ENCODE assay signal across 8 cellular contexts in genomic region chr15:92900712-92901052, GRCh38. TPM values are rescaled to one million over a fixed set of nuclear protein-coding genes. Genes with fewer than 3 reads are reported as not detected.
DNase-seq lines count a peak whose midpoint lies in the region; ATAC-seq, FAIRE-seq and TF ChIP-seq lines count a peak whose summit lies in the region.

No MANE protein-coding gene starts in this region.

- H2AFZ ChIP-seq in PC-9 (no peak overlapping the region), endothelial cell of umbilical vein (ENCODE audit: low read depth, low read length) (no peak overlapping the region)

- H3K79me2 ChIP-seq in PC-9 (ENCODE audit: low read depth) = peaks cover 91% of the 10 kb centered on the region
- peaks cover 92% of the 10 kb centered on the region for H3K79me2 ChIP-seq in endothelial cell of umbilical vein (ENCODE audit: control insufficient read depth, insufficient read depth, low read length)

- H3K9me3 ChIP-seq in ES-I3 (ENCODE audit: control insufficient read depth, insufficient read depth, low read length) = no peaks in the 10 kb centered on the region
- no peaks in the 10 kb centered on the region for H3K9me3 ChIP-seq in PC-9 (ENCODE audit: insufficient read depth, low read depth)
- H3K9me3 ChIP-seq in endothelial cell of umbilical vein (replicated peaks; ENCODE audit: control insufficient read depth, insufficient read depth, low read length) = no peaks in the 10 kb centered on the region
- H3K9me3 ChIP-seq in ovary = no peaks in the 10 kb centered on the region

- FAIRE-seq in endothelial cell of umbilical vein (lab: Jason Lieb, UNC) = no peak

- TF ChIP-seq POLR2A in endothelial cell of umbilical vein (IDR thresholded peaks at IDR 0.05; ENCODE audit: low read depth, low read length) (no peak), ovary (IDR thresholded peaks at IDR 0.05) (no peak)

- H3K4me1 ChIP-seq in ES-I3 (ENCODE audit: insufficient read depth, low read length) (peaks cover 7% of the 10 kb centered on the region; the same call in 1 of the 2 replicates), PC-9 (replicated peaks; ENCODE audit: insufficient read depth) (peaks cover 14% of the 10 kb centered on the region), endothelial cell of umbilical vein (ENCODE audit: control insufficient read depth, extremely low read depth, insufficient read depth, low read length) (peaks cover 19% of the 10 kb centered on the region), ovary (ENCODE audit: insufficient read depth) (no peaks in the 10 kb centered on the region)

- no peaks in the 10 kb centered on the region for H3K9me2 ChIP-seq in PC-9 (ENCODE audit: insufficient read depth)

- dilution Hi-C loops in endothelial cell of umbilical vein (cut with MboI; ENCODE audit: extremely low pct_ligation_motif_present, low sequenced_read_pairs) = loop anchor here (25.0 kb wide), 1 partner anchor 88 kb away; no protein-coding TSS in a partner anchor

- intact Hi-C loops in PC-9 (cut with micrococcal nuclease; ENCODE audit: unreplicated experiment) = loop anchor here (1.0 kb wide), 1 partner anchor 91 kb away; no protein-coding TSS in a partner anchor
- intact Hi-C loops in endothelial cell of umbilical vein (cut with micrococcal nuclease) = loop anchor here (1.0 to 10.0 kb wide), 4 partner anchors 18 to 366 kb away; no protein-coding TSS in a partner anchor
- intact Hi-C loops in ovary (cut with DNase I) = loop anchor here in 2 of 4 donors (2.0 to 5.0 kb wide), 2 partner anchors 18 to 93 kb away; no protein-coding TSS in a partner anchor

- no peak for ATAC-seq in GM18519 (IDR thresholded peaks at IDR 0.05; ENCODE audit: low FRiP score, unreplicated experiment)
- ATAC-seq in HG02973 (IDR thresholded peaks at IDR 0.05; ENCODE audit: unreplicated experiment) = no peak

- no peaks in the 10 kb centered on the region for H3K36me3 ChIP-seq in ES-I3 (ENCODE audit: insufficient read depth, low read length)
- H3K36me3 ChIP-seq in PC-9 (ENCODE audit: low read depth) = peaks cover 75% of the 10 kb centered on the region
- peaks cover 2 to 18% of the 10 kb centered on the region in 2 experiments for H3K36me3 ChIP-seq in endothelial cell of umbilical vein (ENCODE audit: control insufficient read depth in 2 of 2, extremely low read depth in 1 of 2, insufficient read depth in 2 of 2, low read length in 2 of 2)
- H3K36me3 ChIP-seq in ovary = no peaks in the 10 kb centered on the region

- 0% methylated on average over 6 of the region's 6 CpGs for WGBS in ovary, 3 donors

- H3K9me1 ChIP-seq in endothelial cell of umbilical vein (replicated peaks; ENCODE audit: control insufficient read depth, extremely low read depth, insufficient read depth, low read length) = no peaks in the 10 kb centered on the region

- H3K9ac ChIP-seq in ES-I3 (ENCODE audit: low read depth, low read length) (peak overlapping the region; percentile 100), endothelial cell of umbilical vein (replicated peaks; ENCODE audit: extremely low read depth, insufficient read depth, low read length) (peak overlapping the region; percentile 100)

- H3K4me2 ChIP-seq in PC-9 (peak overlapping the region; percentile 97), endothelial cell of umbilical vein (ENCODE audit: insufficient read depth, low read length) (peak overlapping the region; percentile 99)

- peaks cover 94% of the 10 kb centered on the region for H3F3A ChIP-seq in PC-9 (ENCODE audit: insufficient read depth, low read depth)

- H3K4me3 ChIP-seq in PC-9 (peak overlapping the region; percentile 94), endothelial cell of umbilical vein (replicated peaks in 1 of 3; ENCODE audit: insufficient read depth in 1 of 3, low read depth in 1 of 3, low read length in 3 of 3) (peak overlapping the region; percentile 64 to 100 (median 97)), ovary (peak overlapping the region; percentile 71)

- TF ChIP-seq CTCF in PC-9 (conservative IDR thresholded peaks at IDR 0.05) = no peak
- TF ChIP-seq CTCF in endothelial cell of umbilical vein (IDR thresholded peaks at IDR 0.05; ENCODE audit: extremely low read depth in 1 of 2, insufficient read depth in 1 of 2, low read depth in 1 of 2, low read length in 2 of 2) = no peak
- no peak for TF ChIP-seq CTCF in ovary (IDR thresholded peaks at IDR 0.05)

- DNase-seq in PC-9 = no peak
- DNase-seq in endothelial cell of umbilical vein (ENCODE audit: low read depth, low spot score) = no peak
- DNase-seq in ovary = no peak
- DNase-seq in NCI-H526 (lab: John Stamatoyannopoulos, UW) = no peak
- no peak for DNase-seq in T-helper 9 cell

- CTCF ChIA-PET in PC-9 (lab: Charles Lee) = interaction anchor here (0.6 to 1.3 kb wide), 4 partner anchors 17 to 103 kb away, joined by 3 to 9 read pairs (median 6); no protein-coding TSS in a partner anchor
- CTCF ChIA-PET in endothelial cell of umbilical vein (lab: Charles Lee) = interaction anchor here (0.9 to 6.8 kb wide), 12 partner anchors 8 to 103 kb away, joined by 3 to 67 read pairs (median 10); no protein-coding TSS in a partner anchor

- H3K27ac ChIP-seq in PC-9 (peak overlapping the region; percentile 98), endothelial cell of umbilical vein (ENCODE audit: insufficient read depth, low read depth, low read length) (peak overlapping the region; percentile 98), ovary (peak overlapping the region; percentile 96 to 97)

- H3K27me3 ChIP-seq in PC-9 (ENCODE audit: insufficient read depth, low read depth) = no peaks in the 10 kb centered on the region
- no peaks in the 10 kb centered on the region for H3K27me3 ChIP-seq in endothelial cell of umbilical vein (ENCODE audit: control insufficient read depth in 2 of 2, insufficient read depth in 2 of 2, low read length in 2 of 2)
- H3K27me3 ChIP-seq in ovary = no peaks in the 10 kb centered on the region

- BruUV-seq in PC-9 (replicated peaks; lab: Mats Ljungman, UMichigan) (no TSS peak), endothelial cell of umbilical vein (replicated peaks; lab: Mats Ljungman, UMichigan) (no TSS peak)

- POLR2A ChIA-PET in PC-9 (lab: Charles Lee; ENCODE audit: unreplicated experiment) = interaction anchor here (0.5 to 1.6 kb wide), 9 partner anchors 15 to 379 kb away, joined by 3 to 25 read pairs (median 7); no protein-coding TSS in a partner anchor
- POLR2A ChIA-PET in endothelial cell of umbilical vein (lab: Charles Lee) = interaction anchor here (0.6 to 2.2 kb wide), 11 partner anchors 8 to 97 kb away, joined by 3 to 52 read pairs (median 5); no protein-coding TSS in a partner anchor

- no peak for TF ChIP-seq EP300 in ovary (IDR thresholded peaks at IDR 0.05)

- peaks cover 16% of the 10 kb centered on the region for H4K20me1 ChIP-seq in PC-9 (ENCODE audit: insufficient read depth)
- no peaks in the 10 kb centered on the region for H4K20me1 ChIP-seq in endothelial cell of umbilical vein (replicated peaks; ENCODE audit: control insufficient read depth, extremely low read depth, insufficient read depth, low read length)

TF ChIP-seq in endothelial cell of umbilical vein, 7 proteins besides CTCF, POLR2A, EP300 and RAD21:
- TF ChIP-seq POLR2AphosphoS5 (IDR thresholded peaks at IDR 0.05; ENCODE audit: insufficient read depth, low read depth, low read length) = no peak
- TF ChIP-seq MAX (IDR thresholded peaks at IDR 0.05; ENCODE audit: insufficient read depth, insufficient read length) = no peak
- TF ChIP-seq JUN (IDR thresholded peaks at IDR 0.05; ENCODE audit: borderline replicate concordance, insufficient read depth, insufficient read length, low read depth) = no peak
- no peak for TF ChIP-seq FOS (IDR thresholded peaks at IDR 0.05; ENCODE audit: borderline replicate concordance, insufficient read depth, low read length)
- no peak for TF ChIP-seq GATA2 (IDR thresholded peaks at IDR 0.05; ENCODE audit: insufficient read depth, insufficient read length, low read depth, low read length)
- no peak for TF ChIP-seq EZH2 (IDR thresholded peaks at IDR 0.05; ENCODE audit: borderline replicate concordance, low read depth, low read length, severe bottlenecking)
- TF ChIP-seq MYC (IDR thresholded peaks at IDR 0.05; ENCODE audit: low read depth, low read length) = no peak

RNA-seq across cellular contexts. Expression of gene CHD2, which starts 0.6 kb away (rescaled TPM):
- total RNA-seq in PC-9 (2021) (105 and 120 TPM in 2 replicates), endothelial cell of umbilical vein (97.9 and 102 TPM in 2 replicates), ovary (100 to 1,000 TPM in 4 of 7 donors, 10 to 100 TPM in 3; 83.8 to 146 (median 106) TPM)
- polyA plus RNA-seq in endothelial cell of umbilical vein (35.9 and 53.8 TPM in 2 replicates), ovary (10 to 100 TPM; 43.6 to 73.9 TPM)
- 34.4 and 35.9 TPM in 2 replicates for polyA plus RNA-seq in endothelial cell of umbilical vein (2011; cell fraction: cytosol; rRNA removed)
- 242 and 270 TPM in 2 replicates for polyA plus RNA-seq in endothelial cell of umbilical vein (2011; cell fraction: nucleus; rRNA removed)
- polyA plus RNA-seq in endothelial cell of umbilical vein (2012) = 47.9 and 49.9 TPM in 2 replicates
- 140 and 151 TPM in 2 replicates for polyA minus RNA-seq in endothelial cell of umbilical vein
- 29.8 TPM for polyA minus RNA-seq in endothelial cell of umbilical vein (2011; cell fraction: cytosol; rRNA and poly(A)+ RNA removed)
- polyA minus RNA-seq in endothelial cell of umbilical vein (2011; cell fraction: nucleus; rRNA and poly(A)+ RNA removed) = 377 and 533 TPM in 2 replicates
